18 cellular contexts compared by ENCODE assay signal in the genomic region with DNA sequence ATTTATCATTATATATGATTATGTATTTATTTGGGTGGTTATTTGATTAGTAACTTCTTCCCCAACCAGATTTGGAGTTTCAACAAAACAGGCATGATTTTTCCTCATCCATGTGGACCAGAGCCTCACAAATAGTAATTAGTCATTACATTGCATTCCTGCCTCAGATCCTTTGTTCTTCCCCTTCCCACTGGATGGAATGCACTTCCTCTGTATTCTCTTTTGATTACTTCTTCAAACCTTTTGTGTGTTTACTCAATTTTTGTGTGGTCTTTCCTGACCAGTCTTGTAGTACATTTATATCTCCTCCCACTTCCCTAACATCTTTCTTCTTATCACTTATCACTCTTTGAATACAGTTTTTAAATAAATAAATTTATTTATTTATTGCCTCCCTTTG. TPM values are rescaled to one million over a fixed set of nuclear protein-coding genes. Genes with fewer than 3 reads are reported as not detected.
DNase-seq lines count a peak whose midpoint lies in the region; ATAC-seq, FAIRE-seq and TF ChIP-seq lines count a peak whose summit lies in the region.
"Had no signal": no experiment of that assay in that cellular context is flagged by ENCODE, and none has a peak within 500 bp of the region (broad histone marks: within the 10 kb centered on the region; RNA-seq: fewer than 3 reads in every experiment).

No MANE protein-coding gene starts in this region.

- H3K36me3 ChIP-seq in HUES6 (ENCODE audit: control insufficient read depth, insufficient read depth, low read length) (peaks cover 5% of the 10 kb centered on the region; the same call in 1 of the 2 replicates), pancreas (no peaks in the 10 kb centered on the region)
- H3K36me3 ChIP-seq: gastroesophageal sphincter, upper lobe of right lung had no signal

- intact Hi-C loops in posterior vena cava (cut with DNase I) = no loop called here
- intact Hi-C loops in pancreas (cut with DNase I) = no loop called here

- no peak for ATAC-seq in pancreas
- ATAC-seq: gastroesophageal sphincter; stimulated activated naive CD8-positive, alpha-beta T cell treated with anti-CD3 and anti-CD28 coated beads, Interleukin-15, amount 100 ng/mL, for 72 hours; upper lobe of right lung had no signal

- H3K4me3 ChIP-seq in HUES6 (ENCODE audit: low read depth, low read length) (no peak overlapping the region), astrocyte of the cerebellum (ENCODE audit: low read depth, low read length) (no peak overlapping the region), pancreas (no peak overlapping the region)
- H3K4me3 ChIP-seq: gastroesophageal sphincter, upper lobe of right lung had no signal

- peaks cover 37% of the 10 kb centered on the region for H3K4me1 ChIP-seq in HUES6 (ENCODE audit: control insufficient read depth, insufficient read depth, low read length)
- H3K4me1 ChIP-seq in pancreas = no peaks in the 10 kb centered on the region
- H3K4me1 ChIP-seq: gastroesophageal sphincter, parathyroid adenoma, upper lobe of right lung had no signal

- H3K27ac ChIP-seq in HUES6 (ENCODE audit: low read depth, low read length) (peak overlapping the region; percentile 22; the same call in 1 of the 2 replicates), pancreas (no peak overlapping the region)
- H3K27ac ChIP-seq: gastroesophageal sphincter, parathyroid adenoma, upper lobe of right lung had no signal

- H3K27me3 ChIP-seq in HUES6 (ENCODE audit: control insufficient read depth, insufficient read depth, low read length) = no peaks in the 10 kb centered on the region
- no peaks in the 10 kb centered on the region for H3K27me3 ChIP-seq in pancreas
- H3K27me3 ChIP-seq: gastroesophageal sphincter, upper lobe of right lung had no signal

- no peak for TF ChIP-seq CTCF in astrocyte of the cerebellum (IDR thresholded peaks at IDR 0.05; ENCODE audit: low read depth, low read length, missing control alignments)
- TF ChIP-seq CTCF in pancreas (IDR thresholded peaks at IDR 0.05) = no peak

- FAIRE-seq in pancreas (lab: Jason Lieb, UNC) = no peak

- DNase-seq in AG20443 (ENCODE audit: low spot score) (peak; percentile 6), astrocyte of the cerebellum (ENCODE audit: low read depth) (peak; percentile 16), iPS-NIHi7 (ENCODE audit: extremely low spot score) (peak; percentile 16), COR-L47 (lab: John Stamatoyannopoulos, UW) (no peak), posterior vena cava (ENCODE audit: low spot score) (no peak), pancreas (no peak)
- DNase-seq in activated naive CD4-positive, alpha-beta T cell treated with anti-CD3 and anti-CD28 coated beads, Interleukin-2, amount 50 U/mL, for 16 hours = no peak
- DNase-seq: activated CD4-positive, alpha-beta T cell treated with anti-CD3 and anti-CD28 coated beads, Interleukin-2, amount 10 ng/mL, durations not matched to agents 24 days and 14 days; activated gamma-delta T cell treated with Interleukin-2 at 50 U/mL for 16 hours; amniotic stem cell; HFFc6; NCI-H1417 treated with DMSO at 0.1 percent for 48 hours; stimulated activated CD4-positive, alpha-beta T cell treated with anti-CD3 and anti-CD28 coated beads, Interleukin-2, amount 100 ng/mL, for 24 hours; stimulated activated naive CD8-positive, alpha-beta T cell treated with anti-CD3 and anti-CD28 coated beads, Interleukin-15, amount 100 ng/mL, for 72 hours; upper lobe of right lung had no signal

- in situ Hi-C loops in astrocyte of the cerebellum (cut with HindIII; ENCODE audit: low sequenced_read_pairs) = no loop called here

- no peaks in the 10 kb centered on the region for H3K9me3 ChIP-seq in HUES6 (ENCODE audit: control insufficient read depth, insufficient read depth, low read depth, low read length)
- H3K9me3 ChIP-seq in pancreas = no peaks in the 10 kb centered on the region
- H3K9me3 ChIP-seq: gastroesophageal sphincter, upper lobe of right lung had no signal

- H3K9ac ChIP-seq in HUES6 (ENCODE audit: low read length) = no peak overlapping the region
- H3K9ac ChIP-seq: parathyroid adenoma had no signal

RNA-seq across cellular contexts. Expression of a gene that starts 15.5 kb away (rescaled TPM):
- total RNA-seq in posterior vena cava (1 to 10 TPM; 2.0 to 2.6 TPM), pancreas (under 1 TPM; 0.16 to 0.64 (median 0.26) TPM)
- polyA plus RNA-seq in pancreas = 1 to 10 TPM in 1 of 2 donors, under 1 TPM in 1; 0.19 to 1.2 TPM
- total RNA-seq: activated CD4-positive, alpha-beta T cell treated with anti-CD3 and anti-CD28 coated beads, Interleukin-2, amount 10 ng/mL, durations not matched to agents 24 days and 14 days had no signal

Comparison
In these comparisons a context has a peak if more than half of its experiments do, and no peak if none do; other contexts are left out.
1. DNase-seq: peak in AG20443 (single experiment), astrocyte of the cerebellum (single experiment) and iPS-NIHi7 (single experiment); none in COR-L47 (single experiment), posterior vena cava (single experiment), pancreas (0 of 6) and activated naive CD4-positive, alpha-beta T cell treated with anti-CD3 and anti-CD28 coated beads, Interleukin-2, amount 50 U/mL, for 16 hours (single experiment).